ENCODE assay signal across 1 cellular context in genomic region chr3:27657404-27657803, GRCh38.
TF ChIP-seq lines count a peak whose summit lies in the region.

No MANE protein-coding gene starts in this region.

TF ChIP-seq in H1, 55 proteins besides CTCF, POLR2A, EP300 and RAD21 (continued from another document):
- no peak for TF ChIP-seq TAF1 (IDR thresholded peaks at IDR 0.05; ENCODE audit: low read depth, low read length)
- no peak for TF ChIP-seq SP4 (IDR thresholded peaks at IDR 0.05; ENCODE audit: low read length)
- no peak for TF ChIP-seq SIRT6 (IDR thresholded peaks at IDR 0.05; ENCODE audit: low read length)
- no peak for TF ChIP-seq SIN3A (conservative IDR thresholded peaks at IDR 0.05 in 1 of 2, IDR thresholded peaks at IDR 0.05 in 1 of 2; ENCODE audit: low read depth in 1 of 2, low read length in 2 of 2)
- no peak for TF ChIP-seq SP2 (IDR thresholded peaks at IDR 0.05; ENCODE audit: low read length)
- TF ChIP-seq RBBP5 (IDR thresholded peaks at IDR 0.05; ENCODE audit: borderline replicate concordance, low read depth, low read length) = no peak
- TF ChIP-seq JUND (IDR thresholded peaks at IDR 0.05; ENCODE audit: low read length) = no peak
- TF ChIP-seq, protein P1, sequence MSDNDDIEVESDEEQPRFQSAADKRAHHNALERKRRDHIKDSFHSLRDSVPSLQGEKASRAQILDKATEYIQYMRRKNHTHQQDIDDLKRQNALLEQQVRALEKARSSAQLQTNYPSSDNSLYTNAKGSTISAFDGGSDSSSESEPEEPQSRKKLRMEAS (IDR thresholded peaks at IDR 0.05) = no peak
- TF ChIP-seq SRF (IDR thresholded peaks at IDR 0.05; ENCODE audit: low read depth, low read length) = no peak
- TF ChIP-seq SP1 (IDR thresholded peaks at IDR 0.05; ENCODE audit: low read depth, low read length) = no peak
- no peak for TF ChIP-seq CTBP2 (IDR thresholded peaks at IDR 0.05; ENCODE audit: borderline replicate concordance, insufficient read depth, insufficient read length, low read length)
- TF ChIP-seq TCF12 (IDR thresholded peaks at IDR 0.05; ENCODE audit: low read depth, low read length) = no peak
- TF ChIP-seq PHF8 (conservative IDR thresholded peaks at IDR 0.05; ENCODE audit: low read depth, low read length) = no peak
